9 cellular contexts compared by ENCODE assay signal in genomic region chr2:64222942-64223511, GRCh38.
DNase-seq lines count a peak whose midpoint lies in the region; ATAC-seq and TF ChIP-seq lines count a peak whose summit lies in the region.
"Had no signal": no experiment of that assay in that cellular context is flagged by ENCODE, and none has a peak within 500 bp of the region (broad histone marks: within the 10 kb centered on the region; RNA-seq: fewer than 3 reads in every experiment).

No MANE protein-coding gene starts in this region.

- H3F3A ChIP-seq in GM23338 (replicated peaks; ENCODE audit: low read depth), result 0 out of 2 replicates have a peak, but pooled peaks cover 7% of the 10 kb centered on the region

- H3K79me2 ChIP-seq in parathyroid adenoma (no peaks in the 10 kb centered on the region), GM23338 (replicated peaks; ENCODE audit: insufficient read depth) (no peaks in the 10 kb centered on the region)

- TF ChIP-seq CTCF in activated B cell treated with CpG ODN at 0.5 μM for 24 hours (IDR thresholded peaks at IDR 0.05) (no peak), parathyroid adenoma (IDR thresholded peaks at IDR 0.05) (no peak), GM23338 (conservative IDR thresholded peaks at IDR 0.05; ENCODE audit: low read depth in 2 of 2) (no peak)

- H3K9me3 ChIP-seq in parathyroid adenoma (ENCODE audit: control insufficient read depth, low read length) (no peaks in the 10 kb centered on the region), HAP-1 (no peaks in the 10 kb centered on the region)

- no peaks in the 10 kb centered on the region for H3K9me2 ChIP-seq in GM23338 (ENCODE audit: insufficient read depth)

- no peaks in the 10 kb centered on the region for H3K27me3 ChIP-seq in parathyroid adenoma (ENCODE audit: control insufficient read depth, insufficient read depth, low read length)
- peaks cover 5% of the 10 kb centered on the region for H3K27me3 ChIP-seq in HAP-1 (ENCODE audit: low read depth)
- H3K27me3 ChIP-seq in GM23338 (ENCODE audit: insufficient read depth), result no peaks in the 10 kb centered on the region

- H3K9ac ChIP-seq in parathyroid adenoma, result no peak overlapping the region

- H3K27ac ChIP-seq in parathyroid adenoma (no peak overlapping the region), GM23338 (ENCODE audit: low read depth) (no peak overlapping the region)

- peaks cover 16% of the 10 kb centered on the region for H3K4me1 ChIP-seq in parathyroid adenoma
- H3K4me1 ChIP-seq in HAP-1, result peaks cover 11% of the 10 kb centered on the region
- peaks cover 57% of the 10 kb centered on the region for H3K4me1 ChIP-seq in GM23338 (ENCODE audit: insufficient read depth)

- in situ Hi-C loops in HAP-1 (cut with MboI; ENCODE audit: low sequenced_read_pairs), result no loop called here

- H4K20me1 ChIP-seq in GM23338 (replicated peaks; ENCODE audit: insufficient read depth), result no peaks in the 10 kb centered on the region

- H2AFZ ChIP-seq in parathyroid adenoma, result no peak overlapping the region
- H2AFZ ChIP-seq in GM23338, result no peak overlapping the region

- peak; percentile 60 for ATAC-seq in GM21576 (IDR thresholded peaks at IDR 0.05; ENCODE audit: unreplicated experiment)
- peak; percentile 56 for ATAC-seq in activated B cell treated with CpG ODN at 0.5 μM for 24 hours (ENCODE audit: low read depth)
- ATAC-seq in GM23338, result no peak

- H3K27me3 Mint-ChIP-seq in activated T-cell treated with anti-CD3 and anti-CD28 coated beads, Interleukin-2, amount 50 U/mL, for 24 hours, result no peaks in the 10 kb centered on the region
- H3K27me3 Mint-ChIP-seq in activated B cell treated with CpG ODN at 0.5 μM for 24 hours, result no peaks in the 10 kb centered on the region
- H3K27me3 Mint-ChIP-seq in GM23338 (ENCODE audit: insufficient read depth, low read depth, poor library complexity), result no peaks in the 10 kb centered on the region

- no peaks in the 10 kb centered on the region for H3K36me3 ChIP-seq in parathyroid adenoma (ENCODE audit: control insufficient read depth, insufficient read depth, low read length)
- no peaks in the 10 kb centered on the region for H3K36me3 ChIP-seq in HAP-1 (replicated peaks)
- no peaks in the 10 kb centered on the region for H3K36me3 ChIP-seq in GM23338 (ENCODE audit: insufficient read depth)

- H3K27ac Mint-ChIP-seq in activated T-cell treated with anti-CD3 and anti-CD28 coated beads, Interleukin-2, amount 50 U/mL, for 24 hours, result peak overlapping the region; percentile 45
- H3K27ac Mint-ChIP-seq in activated B cell treated with CpG ODN at 0.5 μM for 24 hours (peak overlapping the region; percentile 95), GM23338 (no peak overlapping the region)

- no peak for DNase-seq in activated T-cell treated with anti-CD3 and anti-CD28 coated beads, Interleukin-2, amount 50 U/mL, for 24 hours
- no peak for DNase-seq in activated T-cell treated with anti-CD3 and anti-CD28 coated beads, Interleukin-2, amount 50 U/mL, for 1 hour
- no peak for DNase-seq in activated B cell treated with CpG ODN at 0.5 μM for 24 hours
- DNase-seq in HAP-1 (ENCODE audit: low spot score in 2 of 2), result no peak
- no peak for DNase-seq in GM23338 (ENCODE audit: low spot score)
- no peak for DNase-seq in AML-193 (lab: John Stamatoyannopoulos, UW)

- no peak overlapping the region for H3K4me3 Mint-ChIP-seq in activated T-cell treated with anti-CD3 and anti-CD28 coated beads, Interleukin-2, amount 50 U/mL, for 24 hours
- H3K4me3 Mint-ChIP-seq in activated B cell treated with CpG ODN at 0.5 μM for 24 hours (peak overlapping the region; percentile 45), GM23338 (no peak overlapping the region)

- H3K4me2 ChIP-seq in parathyroid adenoma (ENCODE audit: low read length) (peak overlapping the region; percentile 1), GM23338 (no peak overlapping the region)

- POLR2A ChIA-PET in activated B cell treated with CpG ODN at 0.5 μM for 24 hours (lab: Charles Lee), result interaction anchor here (0.6 to 3.6 kb wide), 9 partner anchors 8 to 907 kb away, joined by 3 to 20 read pairs (median 8); partner anchors contain the start of gene RAB1A

- CTCF ChIA-PET in activated B cell treated with CpG ODN at 0.5 μM for 24 hours (lab: Charles Lee), result interaction anchor here (1.0 to 2.4 kb wide), 4 partner anchors 9 to 173 kb away, joined by 3 to 7 read pairs (median 5); no protein-coding TSS in a partner anchor

- H3K4me3 ChIP-seq in parathyroid adenoma (ENCODE audit: low read depth, low read length) (no peak overlapping the region), HAP-1 (no peak overlapping the region), GM23338 (no peak overlapping the region)
- H3K4me3 ChIP-seq: lung had no signal

- no peaks in the 10 kb centered on the region for H3K9me3 Mint-ChIP-seq in activated T-cell treated with anti-CD3 and anti-CD28 coated beads, Interleukin-2, amount 50 U/mL, for 24 hours
- H3K9me3 Mint-ChIP-seq in activated B cell treated with CpG ODN at 0.5 μM for 24 hours (peaks cover 2% of the 10 kb centered on the region), GM23338 (no peaks in the 10 kb centered on the region)

- H3K4me1 Mint-ChIP-seq in activated T-cell treated with anti-CD3 and anti-CD28 coated beads, Interleukin-2, amount 50 U/mL, for 24 hours (ENCODE audit: low read depth), result peaks cover 55% of the 10 kb centered on the region
- H3K4me1 Mint-ChIP-seq in activated B cell treated with CpG ODN at 0.5 μM for 24 hours (peaks cover 63% of the 10 kb centered on the region), GM23338 (peaks cover 48% of the 10 kb centered on the region)

- H3K36me3 Mint-ChIP-seq in activated T-cell treated with anti-CD3 and anti-CD28 coated beads, Interleukin-2, amount 50 U/mL, for 24 hours (ENCODE audit: low read depth), result no peaks in the 10 kb centered on the region
- H3K36me3 Mint-ChIP-seq in activated B cell treated with CpG ODN at 0.5 μM for 24 hours (ENCODE audit: low read depth), result no peaks in the 10 kb centered on the region
- no peaks in the 10 kb centered on the region for H3K36me3 Mint-ChIP-seq in GM23338 (ENCODE audit: low read depth)

- intact Hi-C loops in activated B cell treated with CpG ODN at 0.5 μM for 24 hours (cut with micrococcal nuclease), result no loop called here

TF ChIP-seq in GM23338, 12 proteins besides CTCF, POLR2A, EP300 and RAD21 (continues in another document):
- TF ChIP-seq CREB1 (CRISPR knock-in tag; IDR thresholded peaks at IDR 0.05; ENCODE audit: low read depth) (no peak), STAT1 (IDR thresholded peaks at IDR 0.05; ENCODE audit: unreplicated experiment) (no peak), JUNB (IDR thresholded peaks at IDR 0.05; ENCODE audit: unreplicated experiment) (no peak), POLR2AphosphoS5 (IDR thresholded peaks at IDR 0.05; ENCODE audit: low read depth) (no peak), ZNF331 (CRISPR knock-in tag; IDR thresholded peaks at IDR 0.05; ENCODE audit: low read depth) (no peak), NANOG (IDR thresholded peaks at IDR 0.05; ENCODE audit: borderline replicate concordance) (no peak), ETS1 (IDR thresholded peaks at IDR 0.05) (no peak), EZH2 (IDR thresholded peaks at IDR 0.05; ENCODE audit: low read depth, unreplicated experiment) (no peak)
